ENCODE assay signal across 8 cellular contexts in genomic region chr6:28383235-28384142, GRCh38. TPM values are rescaled to one million over a fixed set of nuclear protein-coding genes. Genes with fewer than 3 reads are reported as not detected.
DNase-seq lines count a peak whose midpoint lies in the region; ATAC-seq and TF ChIP-seq lines count a peak whose summit lies in the region.

No MANE protein-coding gene starts in this region.

- TF ChIP-seq CTCF in left ventricle myocardium inferior (IDR thresholded peaks at IDR 0.05; ENCODE audit: borderline replicate concordance) = peak; percentile 59
- TF ChIP-seq CTCF in ovary (IDR thresholded peaks at IDR 0.05) = peak in 1 of 3 donors; percentile 32

- TF ChIP-seq EP300 in ovary (IDR thresholded peaks at IDR 0.05) = no peak

- intact Hi-C loops in left ventricle myocardium inferior (cut with micrococcal nuclease) (no loop called here), ovary (cut with DNase I) (no loop called here)

- H3K4me1 ChIP-seq in BLaER1 (peaks cover 15% of the 10 kb centered on the region), left ventricle myocardium inferior (peaks cover 34% of the 10 kb centered on the region), ovary (ENCODE audit: insufficient read depth) (no peaks in the 10 kb centered on the region)

- DNase-seq in NOMO-1 treated with dmso at 0.1 percent for 144 hours (lab: John Stamatoyannopoulos, UW; ENCODE audit: unreplicated experiment) (peak; percentile 14), amygdala (lab: John Stamatoyannopoulos, UW) (peak in 53 of 56 donors; percentile 1 to 75 (median 36)), left ventricle myocardium inferior (peak; percentile 84), ovary (peak; percentile 78 to 90 (median 86)), KG1 (lab: John Stamatoyannopoulos, UW) (no peak)

- H3K9me3 ChIP-seq in BLaER1 (peaks cover 20% of the 10 kb centered on the region), left ventricle myocardium inferior (replicated peaks) (peaks cover 5% of the 10 kb centered on the region), ovary (no peaks in the 10 kb centered on the region)

- in situ Hi-C loops in GM18951 (cut with MboI; ENCODE audit: low sequenced_read_pairs, unreplicated experiment) = no loop called here

- TF ChIP-seq POLR2A in GM18951 (IDR thresholded peaks at IDR 0.05; ENCODE audit: extremely low read depth, insufficient read depth, insufficient read length) (peak; percentile 48), ovary (IDR thresholded peaks at IDR 0.05) (no peak)

- H3K4me3 ChIP-seq in BLaER1 (peak overlapping the region; percentile 65), left ventricle myocardium inferior (peak overlapping the region; percentile 68), ovary (peak overlapping the region; percentile 32)

- 13 to 17% (median 13%) methylated on average over 31 of the region's 31 CpGs for WGBS in ovary, 3 donors

- H4K20me1 ChIP-seq in BLaER1 = no peaks in the 10 kb centered on the region

- H3K36me3 ChIP-seq in BLaER1 = peaks cover 50% of the 10 kb centered on the region
- peaks cover 36% of the 10 kb centered on the region for H3K36me3 ChIP-seq in left ventricle myocardium inferior
- H3K36me3 ChIP-seq in ovary = no peaks in the 10 kb centered on the region

- ATAC-seq in HG03139 (IDR thresholded peaks at IDR 0.05; ENCODE audit: unreplicated experiment) = peak; percentile 88

- H3K9ac ChIP-seq in BLaER1 = peak overlapping the region; percentile 70

- H3K27ac ChIP-seq in BLaER1 (peak overlapping the region; percentile 63), left ventricle myocardium inferior (replicated peaks) (peak overlapping the region; percentile 85), ovary (peak overlapping the region in 1 of 2 donors; percentile 13)

- peak overlapping the region; percentile 77 for H3K4me2 ChIP-seq in BLaER1

- no peaks in the 10 kb centered on the region for H3K27me3 ChIP-seq in BLaER1
- no peaks in the 10 kb centered on the region for H3K27me3 ChIP-seq in left ventricle myocardium inferior (ENCODE audit: low read depth)
- H3K27me3 ChIP-seq in ovary = no peaks in the 10 kb centered on the region

RNA-seq across cellular contexts. Expression of gene ZSCAN12, which starts 16.1 kb away (rescaled TPM):
- total RNA-seq in left ventricle myocardium inferior (1.8 TPM), ovary (10 to 100 TPM in 2 of 7 donors, 1 to 10 TPM in 5; 3.0 to 11.4 (median 7.4) TPM)
- 1 to 10 TPM; 4.4 to 5.4 TPM for polyA plus RNA-seq in ovary

RNA-seq across cellular contexts. Expression of gene ZKSCAN3, which starts 33.7 kb away (rescaled TPM):
- 4.1 TPM for total RNA-seq in left ventricle myocardium inferior
- 1 to 10 TPM; 2.6 to 8.2 (median 7.2) TPM for total RNA-seq in ovary
- 1 to 10 TPM; 2.0 to 5.0 TPM for polyA plus RNA-seq in ovary

RNA-seq across cellular contexts. Expression of gene ZSCAN31, which starts 47.5 kb away (rescaled TPM):
- total RNA-seq in left ventricle myocardium inferior (8.0 TPM), ovary (10 to 100 TPM; 14.1 to 40.1 (median 21.9) TPM)
- 10 to 100 TPM; 12.1 to 20.8 TPM for polyA plus RNA-seq in ovary

RNA-seq across cellular contexts. Expression of gene ZSCAN23, which starts 59.8 kb away (rescaled TPM):
- 1.5 TPM for total RNA-seq in left ventricle myocardium inferior
- 1 to 10 TPM; 3.0 to 6.8 (median 4.7) TPM for total RNA-seq in ovary
- 1 to 10 TPM; 2.0 to 2.3 TPM for polyA plus RNA-seq in ovary
